In the genomic region with DNA sequence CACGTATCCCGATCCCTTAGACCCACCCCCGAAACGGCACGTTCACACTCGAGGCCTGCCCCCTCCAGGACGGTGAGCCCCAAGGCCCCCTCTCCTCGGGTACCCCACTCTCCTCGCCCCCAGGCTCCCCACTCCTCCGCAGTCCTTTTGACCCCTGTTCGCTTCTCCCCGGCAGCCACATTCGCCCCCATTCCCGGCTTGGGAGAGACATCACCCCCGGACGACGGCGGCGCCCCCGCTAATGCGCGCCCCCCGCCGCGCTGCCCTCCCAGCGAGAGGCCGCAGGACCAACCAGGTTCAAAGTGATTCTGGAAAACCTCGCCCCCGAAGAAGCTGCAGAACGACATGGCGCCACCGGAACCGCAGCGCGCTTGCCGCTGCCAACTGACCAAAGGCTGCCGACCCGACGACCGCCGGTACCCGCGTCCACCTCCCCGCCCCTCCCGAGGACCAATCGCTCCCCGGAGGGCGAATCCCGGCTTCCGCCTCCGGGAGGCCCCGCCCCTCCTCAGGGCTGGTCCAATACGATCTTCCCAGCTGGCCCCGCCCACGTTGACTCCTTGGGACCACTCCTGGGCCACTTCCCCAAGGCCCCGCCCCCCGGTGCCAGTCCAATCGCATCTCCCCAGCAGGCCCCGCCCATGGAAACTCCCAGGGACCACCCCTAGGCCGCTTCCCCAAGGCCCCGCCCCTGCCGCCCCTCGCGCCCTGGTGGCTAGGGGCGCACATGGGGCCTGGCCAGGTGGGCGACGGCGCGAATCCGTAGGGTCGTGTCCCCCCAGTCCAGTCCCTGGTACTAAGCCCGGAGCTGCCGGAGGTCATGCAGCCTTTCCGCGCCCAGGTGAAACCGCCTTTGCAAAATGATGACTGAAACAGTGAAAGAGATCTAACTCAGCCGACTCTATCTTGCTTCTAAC, we compare ENCODE assay signal across 8 cellular contexts. TPM values are rescaled to one million over a fixed set of nuclear protein-coding genes. Genes with fewer than 3 reads are reported as not detected.
DNase-seq lines count a peak whose midpoint lies in the region; ATAC-seq and TF ChIP-seq lines count a peak whose summit lies in the region.

A gene with protein sequence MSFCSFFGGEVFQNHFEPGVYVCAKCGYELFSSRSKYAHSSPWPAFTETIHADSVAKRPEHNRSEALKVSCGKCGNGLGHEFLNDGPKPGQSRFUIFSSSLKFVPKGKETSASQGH (minus strand): TSS at position 390 of the 917 bp plus-strand sequence. CDS start 43 bp downstream, at position 347.

- H3K36me3 ChIP-seq in heart right ventricle: peaks cover 0 to 33% (median 17%) of the 10 kb centered on the region in 9 donors
- H3K36me3 ChIP-seq in prostate gland: peaks cover 3 to 15% of the 10 kb centered on the region in 2 donors
- H3K36me3 ChIP-seq in urinary bladder (ENCODE audit: insufficient read depth): peaks cover 5% of the 10 kb centered on the region

- intact Hi-C loops in heart right ventricle (cut with DNase I): no loop called here
- intact Hi-C loops in prostate gland (cut with DNase I): no loop called here

- H3K4me1 ChIP-seq in heart right ventricle (peaks cover 8 to 36% (median 17%) of the 10 kb centered on the region in 9 donors), prostate gland (replicated peaks) (peaks cover 9% of the 10 kb centered on the region), urinary bladder (ENCODE audit: insufficient read depth) (no peaks in the 10 kb centered on the region)

- peak within 1 kb of the TSS; percentile 15 to 88 (median 81) for H3K27ac ChIP-seq in heart right ventricle
- H3K27ac ChIP-seq in prostate gland: peak within 1 kb of the TSS; percentile 53 to 76
- H3K27ac ChIP-seq in urinary bladder (ENCODE audit: low read depth): peak within 1 kb of the TSS; percentile 79

- H3K27me3 ChIP-seq in heart right ventricle: no peaks in the 10 kb centered on the region
- no peaks in the 10 kb centered on the region for H3K27me3 ChIP-seq in prostate gland (replicated peaks; ENCODE audit: insufficient read depth)

- TF ChIP-seq CTCF in GM13976 (IDR thresholded peaks at IDR 0.05; ENCODE audit: borderline replicate concordance, control extremely low read depth, extremely low read depth, insufficient read depth, missing control alignments): no peak
- TF ChIP-seq CTCF in heart right ventricle (IDR thresholded peaks at IDR 0.05): peak in 1 of 9 donors; percentile 22
- TF ChIP-seq CTCF in prostate gland (IDR thresholded peaks at IDR 0.05): peak in 2 of 4 experiments; percentile 21 to 29

- in situ Hi-C loops in GM13976 (cut with MboI; ENCODE audit: low sequenced_read_pairs, unreplicated experiment): no loop called here

- DNase-seq in GM13976 (ENCODE audit: low spot score) (peak; percentile 100), NCI-H1694 (lab: John Stamatoyannopoulos, UW) (peak; percentile 96), amniotic stem cell (lab: John Stamatoyannopoulos, UW) (peak; percentile 96), heart right ventricle (peak; percentile 100), prostate gland (ENCODE audit: low spot score) (peak; percentile 100)

- no peaks in the 10 kb centered on the region for H3K9me3 Mint-ChIP-seq in T-helper 1 cell treated with Interleukin-12 subunit alpha and Interleukin-12 subunit beta and Interleukin-4 antibody, amounts not matched to agents 30 μg/mL and 1 μg/mL, for 36 hours

- peaks cover 5% of the 10 kb centered on the region for H3K36me3 Mint-ChIP-seq in T-helper 1 cell treated with Interleukin-12 subunit alpha and Interleukin-12 subunit beta and Interleukin-4 antibody, amounts not matched to agents 30 μg/mL and 1 μg/mL, for 36 hours (ENCODE audit: low read depth)

- WGBS in heart right ventricle, 2 donors: 2 to 3% methylated on average over 66 to 77 of the region's 77 CpGs
- WGBS in prostate gland: under 1% methylated on average over 58 of the region's 77 CpGs
- under 1% methylated on average over 77 of the region's 77 CpGs for whole genome bisulfite sequencing in urinary bladder

- no peaks in the 10 kb centered on the region for H3K9me3 ChIP-seq in heart right ventricle
- H3K9me3 ChIP-seq in prostate gland: no peaks in the 10 kb centered on the region

- H3K4me1 Mint-ChIP-seq in T-helper 1 cell treated with Interleukin-12 subunit alpha and Interleukin-12 subunit beta and Interleukin-4 antibody, amounts not matched to agents 30 μg/mL and 1 μg/mL, for 36 hours (ENCODE audit: low read depth): peaks cover 17% of the 10 kb centered on the region

- H3K4me3 Mint-ChIP-seq in T-helper 1 cell treated with Interleukin-12 subunit alpha and Interleukin-12 subunit beta and Interleukin-4 antibody, amounts not matched to agents 30 μg/mL and 1 μg/mL, for 36 hours: peak within 1 kb of the TSS; percentile 84

- H3K27me3 Mint-ChIP-seq in T-helper 1 cell treated with Interleukin-12 subunit alpha and Interleukin-12 subunit beta and Interleukin-4 antibody, amounts not matched to agents 30 μg/mL and 1 μg/mL, for 36 hours (ENCODE audit: low read depth): no peaks in the 10 kb centered on the region

- peak; percentile 92 for ATAC-seq in HG02884 (IDR thresholded peaks at IDR 0.05; ENCODE audit: unreplicated experiment)
- ATAC-seq in heart right ventricle: peak; percentile 90 to 97 (median 96)

- H3K4me3 ChIP-seq in heart right ventricle (peak within 1 kb of the TSS; percentile 50 to 87 (median 69)), prostate gland (peak within 1 kb of the TSS; percentile 76 to 84), urinary bladder (ENCODE audit: low read depth, low read length) (peak within 1 kb of the TSS; percentile 74)

- peak; percentile 96 for TF ChIP-seq POLR2A in prostate gland (IDR thresholded peaks at IDR 0.05)

- H3K27ac Mint-ChIP-seq in T-helper 1 cell treated with Interleukin-12 subunit alpha and Interleukin-12 subunit beta and Interleukin-4 antibody, amounts not matched to agents 30 μg/mL and 1 μg/mL, for 36 hours: peak within 1 kb of the TSS; percentile 80

RNA-seq across cellular contexts. Expression of the gene that starts here (rescaled TPM):
- total RNA-seq in heart right ventricle (10 to 100 TPM; 24.6 to 53.7 (median 34.3) TPM), prostate gland (10 to 100 TPM; 11.0 to 12.4 TPM), urinary bladder (4.0 TPM)
- polyA plus RNA-seq in heart right ventricle (10 to 100 TPM; 41.4 to 82.2 TPM), urinary bladder (107 TPM)

Comparison
In these comparisons a context has a peak if more than half of its experiments do, and no peak if none do; other contexts are left out.
1. Peak in every context shown above with its lines: DNase-seq, ATAC-seq, H3K4me3 ChIP-seq and H3K27ac ChIP-seq.